In the genomic region with DNA sequence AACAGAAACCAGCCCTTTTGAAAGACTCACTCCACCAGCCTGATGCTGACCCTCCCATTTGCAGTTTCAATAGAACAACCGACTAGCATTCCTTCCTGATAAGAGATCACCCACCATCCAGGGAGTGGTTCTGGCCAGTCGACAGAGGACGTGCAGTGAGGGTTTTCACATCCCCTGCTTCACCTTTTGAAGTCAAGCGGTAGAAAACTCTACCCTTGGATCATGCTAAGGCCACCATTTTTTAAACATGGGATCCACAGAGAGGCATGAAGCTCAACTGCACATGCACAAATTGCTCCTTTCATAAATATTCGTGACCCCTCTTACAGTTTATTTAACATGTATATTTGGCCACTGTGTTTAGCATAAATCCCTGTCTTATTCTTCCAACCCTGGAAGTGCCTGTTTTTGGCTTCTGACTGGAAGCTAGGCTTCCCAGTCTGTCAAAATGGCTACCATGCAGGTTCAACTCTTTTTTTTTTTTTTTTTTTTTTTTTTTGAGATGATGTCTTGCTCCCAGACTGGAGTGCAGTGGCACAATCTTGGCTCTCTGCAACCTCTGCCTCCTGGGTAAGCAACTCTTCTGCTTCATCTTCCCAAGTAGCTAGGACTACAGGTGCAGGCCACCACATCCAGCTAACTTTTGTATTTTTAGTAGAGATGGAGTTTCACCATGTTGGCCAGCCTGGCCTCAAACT, we compare ENCODE assay signal across 9 cellular contexts. TPM values are rescaled to one million over a fixed set of nuclear protein-coding genes. Genes with fewer than 3 reads are reported as not detected.
DNase-seq lines count a peak whose midpoint lies in the region; ATAC-seq and TF ChIP-seq lines count a peak whose summit lies in the region.
"Had no signal": no experiment of that assay in that cellular context is flagged by ENCODE, and none has a peak within 500 bp of the region (broad histone marks: within the 10 kb centered on the region; RNA-seq: fewer than 3 reads in every experiment).

No MANE protein-coding gene starts in this region.

- no peaks in the 10 kb centered on the region for H3K9me3 Mint-ChIP-seq in activated CD4-positive, alpha-beta memory T cell treated with anti-CD3 and anti-CD28 coated beads, Interleukin-2, amount 10 ng/mL, durations not matched to agents 7 days and 5 days

- H3K4me1 ChIP-seq in left ventricle myocardium inferior (peaks cover 36% of the 10 kb centered on the region), upper lobe of left lung (peaks cover 12 to 25% (median 16%) of the 10 kb centered on the region in 4 donors)

- no peak overlapping the region for H3K4me3 Mint-ChIP-seq in activated CD4-positive, alpha-beta memory T cell treated with anti-CD3 and anti-CD28 coated beads, Interleukin-2, amount 10 ng/mL, durations not matched to agents 7 days and 5 days

- TF ChIP-seq EP300 in upper lobe of left lung (IDR thresholded peaks at IDR 0.05), result no peak

- H3K27ac ChIP-seq in left ventricle myocardium inferior (replicated peaks) (no peak overlapping the region), upper lobe of left lung (peak overlapping the region in 3 of 4 donors; percentile 87 to 92 (median 90))

- no peak for TF ChIP-seq POLR2A in upper lobe of left lung (IDR thresholded peaks at IDR 0.05)

- CTCF ChIA-PET in activated CD4-positive, alpha-beta memory T cell treated with anti-CD3 and anti-CD28 coated beads, Interleukin-2, amount 10 ng/mL, durations not matched to agents 7 days and 5 days (lab: Charles Lee), result interaction anchor here (0.7 to 3.0 kb wide), 6 partner anchors 9 to 288 kb away, joined by 3 to 50 read pairs (median 11); a partner anchor contains a TSS

- H3K36me3 ChIP-seq in left ventricle myocardium inferior, result peaks cover 20% of the 10 kb centered on the region
- peaks cover 3 to 21% (median 10%) of the 10 kb centered on the region in 4 donors for H3K36me3 ChIP-seq in upper lobe of left lung

- intact Hi-C loops in left ventricle myocardium inferior (cut with micrococcal nuclease), result no loop called here
- intact Hi-C loops in left cardiac atrium (cut with DNase I), result loop anchor here in 1 of 2 donors (2.0 kb wide), 1 partner anchor 37 kb away; no protein-coding TSS in a partner anchor

- H3K4me1 Mint-ChIP-seq in activated CD4-positive, alpha-beta memory T cell treated with anti-CD3 and anti-CD28 coated beads, Interleukin-2, amount 10 ng/mL, durations not matched to agents 7 days and 5 days, result peaks cover 38% of the 10 kb centered on the region

- POLR2A ChIA-PET in activated CD4-positive, alpha-beta memory T cell treated with anti-CD3 and anti-CD28 coated beads, Interleukin-2, amount 10 ng/mL, durations not matched to agents 7 days and 5 days (lab: Charles Lee), result interaction anchor here (1.0 to 4.8 kb wide), 13 partner anchors 9 to 431 kb away, joined by 3 to 257 read pairs (median 8); a partner anchor contains a TSS

- TF ChIP-seq CTCF in left ventricle myocardium inferior (IDR thresholded peaks at IDR 0.05; ENCODE audit: borderline replicate concordance), result no peak
- no peak for TF ChIP-seq CTCF in upper lobe of left lung (IDR thresholded peaks at IDR 0.05)

- WGBS in upper lobe of left lung, 2 donors, result 78 to 86% methylated on average over 4 of the region's 5 CpGs

- ATAC-seq in left cardiac atrium, result no peak
- no peak for ATAC-seq in upper lobe of left lung (ENCODE audit: low FRiP score in 2 of 2)

- H3K27ac Mint-ChIP-seq in activated CD4-positive, alpha-beta memory T cell treated with anti-CD3 and anti-CD28 coated beads, Interleukin-2, amount 10 ng/mL, durations not matched to agents 7 days and 5 days, result peak overlapping the region; percentile 19

- no peaks in the 10 kb centered on the region for H3K27me3 Mint-ChIP-seq in activated CD4-positive, alpha-beta memory T cell treated with anti-CD3 and anti-CD28 coated beads, Interleukin-2, amount 10 ng/mL, durations not matched to agents 7 days and 5 days

- DNase-seq in left ventricle myocardium inferior, result no peak
- DNase-seq in left cardiac atrium, result no peak
- DNase-seq in activated CD4-positive, alpha-beta memory T cell treated with anti-CD3 and anti-CD28 coated beads, Interleukin-2, amount 10 ng/mL, durations not matched to agents 7 days and 5 days, result no peak
- no peak for DNase-seq in upper lobe of left lung
- DNase-seq in GM03348 (ENCODE audit: low spot score), result no peak
- DNase-seq in NCI-H446 (lab: John Stamatoyannopoulos, UW), result no peak
- DNase-seq in DMS53 treated with DMSO at 0.1 percent for 48 hours (lab: John Stamatoyannopoulos, UW; ENCODE audit: unreplicated experiment), result no peak
- DNase-seq: adrenal gland had no signal

- H3K36me3 Mint-ChIP-seq in activated CD4-positive, alpha-beta memory T cell treated with anti-CD3 and anti-CD28 coated beads, Interleukin-2, amount 10 ng/mL, durations not matched to agents 7 days and 5 days (ENCODE audit: low read depth), result peaks cover 31% of the 10 kb centered on the region

- H3K9me3 ChIP-seq in left ventricle myocardium inferior (replicated peaks) (no peaks in the 10 kb centered on the region), iPS-18c (ENCODE audit: control insufficient read depth, insufficient read depth, low read length) (no peaks in the 10 kb centered on the region), upper lobe of left lung (no peaks in the 10 kb centered on the region)
- H3K9me3 ChIP-seq: adrenal gland had no signal

- H3K27me3 ChIP-seq in left ventricle myocardium inferior (ENCODE audit: low read depth) (no peaks in the 10 kb centered on the region), upper lobe of left lung (no peaks in the 10 kb centered on the region)
- H3K27me3 ChIP-seq: adrenal gland had no signal

- H3K4me3 ChIP-seq in left ventricle myocardium inferior (peak overlapping the region; percentile 89), iPS-18c (ENCODE audit: insufficient read depth, low read depth, low read length) (peak overlapping the region; percentile 89), upper lobe of left lung (peak overlapping the region in 3 of 4 donors; percentile 63 to 81 (median 67))

RNA-seq across cellular contexts. Expression of a gene that starts 1.0 kb away (rescaled TPM):
- total RNA-seq in left ventricle myocardium inferior, result 57.4 TPM
- 10 to 100 TPM; 42.8 to 48.7 TPM for total RNA-seq in left cardiac atrium
- total RNA-seq in activated CD4-positive, alpha-beta memory T cell treated with anti-CD3 and anti-CD28 coated beads, Interleukin-2, amount 10 ng/mL, durations not matched to agents 7 days and 5 days, result 10 to 100 TPM; 44.3 to 47.2 TPM
- total RNA-seq in upper lobe of left lung, result 10 to 100 TPM; 21.9 to 41.9 (median 31.0) TPM

RNA-seq across cellular contexts. Expression of a gene that starts 35.6 kb away (rescaled TPM):
- total RNA-seq in left ventricle myocardium inferior (49.9 TPM), left cardiac atrium (10 to 100 TPM; 53.3 to 74.6 TPM), upper lobe of left lung (100 to 1,000 TPM in 3 of 6 donors, 10 to 100 TPM in 3; 75.1 to 213 (median 113) TPM)
- 100 to 1,000 TPM; 110 to 111 TPM for total RNA-seq in activated CD4-positive, alpha-beta memory T cell treated with anti-CD3 and anti-CD28 coated beads, Interleukin-2, amount 10 ng/mL, durations not matched to agents 7 days and 5 days
